In the genomic region with DNA sequence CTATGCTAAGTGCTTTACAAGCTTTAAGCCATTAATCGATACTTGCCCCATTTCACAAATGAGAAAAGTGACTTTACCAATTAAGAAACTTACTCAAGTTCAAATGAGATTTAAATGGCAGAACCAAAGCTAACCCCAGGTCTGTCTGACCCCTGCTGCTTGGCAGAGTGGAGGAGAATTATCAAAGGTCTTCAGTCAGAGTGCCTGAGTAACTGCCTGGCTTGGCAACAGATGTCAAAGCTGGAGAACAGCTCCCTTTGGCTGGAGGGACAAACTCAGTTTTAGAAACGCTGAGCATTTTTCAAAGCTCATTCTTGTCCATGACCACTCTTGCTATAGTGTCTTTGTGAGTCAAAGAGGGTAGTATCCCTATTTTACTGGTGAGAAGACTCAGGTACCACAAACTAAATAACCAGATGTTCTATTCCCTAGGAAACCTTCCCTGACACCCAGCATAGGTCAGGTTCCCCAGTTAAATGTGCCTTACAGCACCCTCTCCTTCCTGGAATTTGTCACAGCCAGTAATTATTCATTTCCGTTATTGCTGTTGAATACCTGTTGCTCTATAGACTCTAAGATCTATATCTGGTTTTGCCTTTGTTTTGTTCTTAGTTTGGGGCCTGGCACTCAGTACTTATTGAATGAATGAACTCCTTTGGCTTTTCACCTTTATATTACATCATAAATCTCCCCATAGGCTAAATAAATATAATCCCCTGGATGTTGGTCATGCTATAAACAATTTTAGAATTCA, we compare ENCODE assay signal across 2 cellular contexts.
A peak's percentile ranks its signal among the peaks of the same experiment; 100 is the strongest.
TF ChIP-seq lines count a peak whose summit lies in the region.

No MANE protein-coding gene starts in this region.

TF ChIP-seq in HEK293, 187 proteins besides CTCF, POLR2A, EP300 and RAD21:
- TF ChIP-seq, protein P1, sequence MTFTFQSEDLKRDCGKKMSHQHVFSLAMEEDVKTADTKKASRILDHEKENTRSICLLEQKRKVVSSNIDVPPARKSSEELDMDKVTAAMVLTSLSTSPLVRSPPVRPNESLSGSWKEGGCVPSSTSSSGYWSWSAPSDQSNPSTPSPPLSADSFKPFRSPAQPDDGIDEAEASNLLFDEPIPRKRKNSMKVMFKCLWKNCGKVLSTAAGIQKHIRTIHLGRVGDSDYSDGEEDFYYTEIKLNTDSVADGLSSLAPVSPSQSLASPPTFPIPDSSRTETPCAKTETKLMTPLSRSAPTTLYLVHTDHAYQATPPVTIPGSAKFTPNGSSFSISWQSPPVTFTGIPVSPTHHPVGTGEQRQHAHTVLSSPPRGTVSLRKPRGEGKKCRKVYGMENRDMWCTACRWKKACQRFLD (tag by site-specific recombination; IDR thresholded peaks at IDR 0.05) = no peak
- TF ChIP-seq SCRT2 (tag by site-specific recombination; IDR thresholded peaks at IDR 0.05) = peak; percentile 83

TF ChIP-seq in HepG2, 621 proteins besides CTCF, POLR2A, EP300 and RAD21:
- TF ChIP-seq RFX5 (IDR thresholded peaks at IDR 0.05; ENCODE audit: low read depth, low read length) (peak; percentile 32; the same call in 1 of the 2 replicates), REL (CRISPR knock-in tag; conservative IDR thresholded peaks at IDR 0.05) (no peak)
